ENCODE assay signal across 19 cellular contexts in genomic region chr15:46120713-46121112, GRCh38.
"Had no signal": no experiment of that assay in that cellular context is flagged by ENCODE, and none has a peak within 500 bp of the region (broad histone marks: within the 10 kb centered on the region; RNA-seq: fewer than 3 reads in every experiment).

No MANE protein-coding gene starts in this region.

- H3K27me3 ChIP-seq: colonic mucosa, gastroesophageal sphincter, neural progenitor cell, ovary had no signal

- H3K4me3 ChIP-seq: colonic mucosa, gastroesophageal sphincter, lung, neural progenitor cell, ovary had no signal

- H3K9me3 ChIP-seq: colonic mucosa, ovary had no signal

- H3K9ac ChIP-seq: neural progenitor cell had no signal

- H3K27ac ChIP-seq: colonic mucosa, gastroesophageal sphincter, neural progenitor cell, ovary had no signal

- H2AFZ ChIP-seq: neural progenitor cell had no signal

- H3K4me1 ChIP-seq: colonic mucosa, gastroesophageal sphincter, neural progenitor cell had no signal

- H3K36me3 ChIP-seq: colonic mucosa, gastroesophageal sphincter, ovary had no signal

- DNase-seq: colonic mucosa; dermis blood vessel endothelial cell; glutamatergic neuron; kidney; left colon; left ventricle myocardium superior; mesenchymal stem cell; midbrain; nucleus accumbens; ovary; right cardiac atrium; small intestine; stimulated activated CD4-positive, alpha-beta T cell treated with anti-CD3 and anti-CD28 coated beads, Interleukin-12 subunit alpha, Interleukin-12 subunit beta, amount 100 ng/mL, for 4 hours; stimulated activated CD4-positive, alpha-beta T cell treated with anti-CD3 and anti-CD28 coated beads, Interleukin-2, amount 100 ng/mL, for 48 hours; stimulated activated naive CD4-positive, alpha-beta T cell treated with Interleukin-2 at 50 U/mL for 16 hours; trophoblast cell had no signal

- H3K4me2 ChIP-seq: neural progenitor cell had no signal
